9 cellular contexts compared by ENCODE assay signal in the genomic region with DNA sequence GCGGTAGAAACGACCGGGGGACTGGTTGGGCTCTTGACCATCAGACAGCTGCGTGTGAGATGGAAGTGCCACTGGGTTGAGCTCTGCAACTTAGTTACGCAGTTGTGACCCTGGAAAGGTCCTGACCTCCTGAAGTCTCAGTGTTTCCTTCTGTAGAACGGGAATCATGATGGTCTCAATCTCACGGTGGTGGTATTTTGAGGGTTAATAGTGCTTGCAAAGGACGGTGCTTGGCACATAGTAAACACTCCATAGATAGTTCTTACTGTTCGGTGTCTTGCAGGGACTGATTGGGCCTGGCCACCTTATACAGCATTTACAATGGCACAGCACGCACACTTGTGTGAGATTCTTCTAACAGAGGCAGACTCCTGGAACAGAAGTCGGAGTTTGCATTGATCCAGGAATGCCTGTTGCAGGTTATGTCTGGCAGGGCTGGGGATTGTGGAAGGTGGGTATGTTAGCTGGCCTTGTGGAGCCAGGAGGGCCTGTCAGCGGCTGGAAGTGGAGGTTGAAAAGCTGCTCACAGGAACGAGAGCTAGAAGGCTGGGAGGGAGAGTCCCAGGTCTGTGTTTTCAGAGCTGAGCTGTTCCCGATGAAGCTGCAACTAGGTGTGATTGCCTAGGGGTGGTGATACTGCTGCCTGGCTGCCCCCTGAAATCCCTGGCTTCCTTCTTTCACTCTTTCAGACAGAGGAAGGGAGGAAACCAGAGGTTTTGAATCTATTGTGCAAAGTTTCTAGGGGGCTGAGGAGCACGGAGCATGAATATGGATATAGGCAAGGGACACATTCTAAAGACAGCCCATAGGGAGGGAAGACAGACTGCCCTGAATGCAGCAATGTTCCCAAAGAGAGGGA. TPM values are rescaled to one million over a fixed set of nuclear protein-coding genes. Genes with fewer than 3 reads are reported as not detected.
DNase-seq lines count a peak whose midpoint lies in the region; ATAC-seq, FAIRE-seq and TF ChIP-seq lines count a peak whose summit lies in the region.
"Had no signal": no experiment of that assay in that cellular context is flagged by ENCODE, and none has a peak within 500 bp of the region (broad histone marks: within the 10 kb centered on the region; RNA-seq: fewer than 3 reads in every experiment).

No MANE protein-coding gene starts in this region.

- peak overlapping the region; percentile 60 to 92 (median 85) for H3K9ac ChIP-seq in subcutaneous abdominal adipose tissue (ENCODE audit: low read length in 5 of 5)

- BruUV-seq in Panc1 (replicated peaks; lab: Mats Ljungman, UMichigan) = TSS peak; percentile 80

- H3K27me3 ChIP-seq in Panc1 (ENCODE audit: control insufficient read depth, insufficient read depth, low read length) (no peaks in the 10 kb centered on the region), right lobe of liver (no peaks in the 10 kb centered on the region), subcutaneous abdominal adipose tissue (ENCODE audit: control insufficient read depth in 5 of 5, insufficient read depth in 4 of 5, low read length in 5 of 5) (no peaks in the 10 kb centered on the region)

- H3K27ac ChIP-seq in Panc1 (ENCODE audit: low read length) = peak overlapping the region; percentile 73
- peak overlapping the region; percentile 87 for H3K27ac ChIP-seq in cingulate gyrus (ENCODE audit: low read depth, low read length)
- H3K27ac ChIP-seq in right lobe of liver = peak overlapping the region; percentile 89 to 96 (median 94)
- peak overlapping the region; percentile 68 for H3K27ac ChIP-seq in subcutaneous abdominal adipose tissue (ENCODE audit: low read depth, low read length)

- TF ChIP-seq CTCF in Panc1 (IDR thresholded peaks at IDR 0.05) = no peak
- TF ChIP-seq CTCF in right lobe of liver (IDR thresholded peaks at IDR 0.05) = no peak

- intact Hi-C loops in Panc1 (cut with micrococcal nuclease; ENCODE audit: unreplicated experiment) = no loop called here
- intact Hi-C loops in right lobe of liver (cut with DNase I) = no loop called here

- 5% methylated on average over 12 of the region's 15 CpGs for WGBS in right lobe of liver (ENCODE audit: insufficient coverage, low coverage, low lambda C conversion rate, missing lambda C conversion rate)

- H3K36me3 ChIP-seq in Panc1 (ENCODE audit: control insufficient read depth, insufficient read depth, low read length) = no peaks in the 10 kb centered on the region; the same call in 1 of the 2 replicates
- H3K36me3 ChIP-seq in right lobe of liver = no peaks in the 10 kb centered on the region
- H3K36me3 ChIP-seq in subcutaneous abdominal adipose tissue (ENCODE audit: control insufficient read depth in 5 of 5, insufficient read depth in 5 of 5, low read length in 5 of 5) = no peaks in the 10 kb centered on the region

- FAIRE-seq in H54 (lab: Jason Lieb, UNC) = no peak

- in situ Hi-C loops in Panc1 (cut with HindIII; ENCODE audit: low pct_unique_long_range_greater_than_20kb, low sequenced_read_pairs) = no loop called here

- no peaks in the 10 kb centered on the region for H3K9me3 ChIP-seq in Panc1 (ENCODE audit: control insufficient read depth, insufficient read depth, low read depth, low read length)
- H3K9me3 ChIP-seq in right lobe of liver = no peaks in the 10 kb centered on the region
- H3K9me3 ChIP-seq in subcutaneous abdominal adipose tissue (ENCODE audit: control insufficient read depth in 5 of 5, low read length in 5 of 5) = no peaks in the 10 kb centered on the region

- POLR2A ChIA-PET in Panc1 (lab: Charles Lee) = interaction anchor here (0.5 kb wide), 1 partner anchor 20 kb away, joined by 5 read pairs; no protein-coding TSS in a partner anchor

- ATAC-seq in Panc1 = no peak
- peak; percentile 3 to 8 (median 5) for ATAC-seq in right lobe of liver
- no peak for ATAC-seq in GM18873 (IDR thresholded peaks at IDR 0.05; ENCODE audit: low FRiP score, unreplicated experiment)
- no peak for ATAC-seq in HG02678 (IDR thresholded peaks at IDR 0.05; ENCODE audit: unreplicated experiment)

- H3K4me1 ChIP-seq in Panc1 (ENCODE audit: control insufficient read depth, insufficient read depth, low read length) = peaks cover 15% of the 10 kb centered on the region
- peaks cover 0 to 39% (median 8%) of the 10 kb centered on the region in 4 donors for H3K4me1 ChIP-seq in right lobe of liver
- peaks cover 0 to 41% (median 31%) of the 10 kb centered on the region in 5 donors for H3K4me1 ChIP-seq in subcutaneous abdominal adipose tissue (ENCODE audit: control insufficient read depth in 5 of 5, insufficient read depth in 5 of 5, low read length in 5 of 5)

- DNase-seq in ELF-1 (ENCODE audit: low read depth, low spot score) (peak; percentile 37), H54 (ENCODE audit: insufficient read length, low spot score) (no peak), Panc1 (ENCODE audit: low read depth, low spot score) (peak; percentile 22), right lobe of liver (peak; percentile 29 to 54 (median 50))

- TF ChIP-seq POLR2A in H54 (IDR thresholded peaks at IDR 0.05; ENCODE audit: low read depth, low read length) (peak; percentile 21; the same call in 1 of the 2 replicates), right lobe of liver (IDR thresholded peaks at IDR 0.05) (no peak)

- H3K4me3 ChIP-seq in Panc1 (ENCODE audit: low read depth in 2 of 2, low read length in 2 of 2) (peak overlapping the region; percentile 76 to 81), right lobe of liver (peak overlapping the region; percentile 86 to 95 (median 89)), subcutaneous abdominal adipose tissue (ENCODE audit: low read depth in 1 of 5, low read length in 5 of 5) (peak overlapping the region; percentile 79 to 99 (median 97))

- CTCF ChIA-PET in Panc1 (lab: Charles Lee) = no interaction called here

RNA-seq across cellular contexts. Expression of a gene that starts 1.0 kb away (rescaled TPM):
- total RNA-seq in Panc1 (2021; ENCODE audit: unreplicated experiment) = 197 TPM
- polyA plus RNA-seq in Panc1 (2012; ENCODE audit: insufficient read length) = 129 TPM
- total RNA-seq in right lobe of liver = 100 to 1,000 TPM; 125 to 287 (median 216) TPM

RNA-seq across cellular contexts. Expression of a gene that starts 49.4 kb away (rescaled TPM):
- 0.10 TPM for total RNA-seq in Panc1 (2021; ENCODE audit: unreplicated experiment)
- not detected for polyA plus RNA-seq in Panc1 (2012; ENCODE audit: insufficient read length)
- total RNA-seq in right lobe of liver = 1 to 10 TPM in 2 of 6 experiments, under 1 TPM in 2, not detected in 2; 0.06 to 3.5 (median 0.74) TPM
- total RNA-seq: activated CD8-positive, alpha-beta memory T cell treated with anti-CD3 and anti-CD28 coated beads for 36 hours had no signal

Comparison
In these comparisons a context has a peak if more than half of its experiments do, and no peak if none do; other contexts are left out.
1. ATAC-seq: peak in right lobe of liver (4 of 4); none in Panc1 (single experiment), GM18873 (single experiment) and HG02678 (single experiment).
2. Peak in every context shown above with its lines, with median percentiles within 50 percentile points of each other: H3K27ac ChIP-seq and H3K4me3 ChIP-seq.